24 cellular contexts compared by ENCODE assay signal in the genomic region with DNA sequence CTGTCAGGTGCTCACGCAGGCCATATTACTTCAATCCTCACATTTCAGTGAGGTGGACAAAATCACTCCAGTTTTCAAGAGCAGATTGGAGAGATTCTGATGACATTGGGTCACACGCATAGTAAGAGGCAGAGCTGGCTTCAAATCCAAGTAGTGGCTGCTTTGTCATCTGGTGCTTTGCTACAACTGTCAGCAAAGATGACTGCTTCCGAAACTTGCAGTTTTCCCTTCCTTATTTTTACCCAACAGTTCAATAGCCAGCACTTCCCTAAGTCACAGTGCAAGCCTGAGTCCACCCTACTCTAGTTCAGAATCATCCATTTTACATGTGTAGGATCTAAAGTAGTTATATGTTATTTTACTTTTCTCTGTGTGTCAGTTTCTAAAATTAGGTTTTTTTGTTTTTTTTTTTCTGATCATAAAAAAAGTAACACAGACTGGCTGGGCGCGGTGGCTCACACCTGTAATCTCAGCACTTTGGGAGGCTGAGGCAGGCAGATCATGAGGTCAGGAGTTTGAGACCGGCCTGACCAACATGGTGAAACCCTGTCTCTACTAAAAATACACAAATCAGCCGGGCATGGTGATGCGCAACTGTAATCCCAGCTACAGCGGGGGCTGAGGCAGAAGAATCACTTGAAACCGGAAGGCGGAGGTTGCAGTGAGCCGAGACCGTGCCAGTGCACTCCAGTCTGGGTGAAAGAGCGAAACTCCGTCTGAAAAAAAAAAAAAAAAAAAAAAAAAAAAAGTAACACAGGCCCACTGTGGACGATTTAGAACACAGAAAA. TPM values are rescaled to one million over a fixed set of nuclear protein-coding genes. Genes with fewer than 3 reads are reported as not detected.
DNase-seq lines count a peak whose midpoint lies in the region; ATAC-seq, FAIRE-seq and TF ChIP-seq lines count a peak whose summit lies in the region.
"Had no signal": no experiment of that assay in that cellular context is flagged by ENCODE, and none has a peak within 500 bp of the region (broad histone marks: within the 10 kb centered on the region; RNA-seq: fewer than 3 reads in every experiment).

No MANE protein-coding gene starts in this region.

- DNase-seq in GM18507 (ENCODE audit: extremely low spot score, insufficient read length, low read depth): no peak
- peak; percentile 58 for DNase-seq in pons (ENCODE audit: low spot score)
- DNase-seq in activated T-cell treated with anti-CD3 and anti-CD28 coated beads, Interleukin-2, amount 50 U/mL, for 72 hours: no peak
- no peak for DNase-seq in HK-2 (ENCODE audit: unreplicated experiment)
- no peak for DNase-seq in DMS153 (lab: John Stamatoyannopoulos, UW)
- DNase-seq: activated CD4-positive, CD25-positive, alpha-beta regulatory T cell; activated T-cell treated with anti-CD3 and anti-CD28 coated beads, Interleukin-2, amount 50 U/mL, for 48 hours; COR-L47; heart right ventricle; immature natural killer cell; NCI-H1930; NCI-H510A; SJCRH30; small intestine; stimulated activated CD4-positive, alpha-beta T cell treated with anti-CD3 and anti-CD28 coated beads, Interleukin-4, amount 100 ng/mL, for 4 hours; T-helper 17 cell had no signal

- H3K27me3 Mint-ChIP-seq in activated T-cell treated with anti-CD3 and anti-CD28 coated beads, Interleukin-2, amount 50 U/mL, for 72 hours (ENCODE audit: low read depth): peaks cover 7% of the 10 kb centered on the region

- no peaks in the 10 kb centered on the region for H3K36me3 Mint-ChIP-seq in activated T-cell treated with anti-CD3 and anti-CD28 coated beads, Interleukin-2, amount 50 U/mL, for 72 hours (ENCODE audit: insufficient read depth in 2 of 2)
- H3K36me3 Mint-ChIP-seq: activated naive CD4-positive, alpha-beta T cell treated with anti-CD3 and anti-CD28 coated beads, Interleukin-2, amount 50 U/mL, for 72 hours; immature natural killer cell had no signal

- no peak overlapping the region for H3K9ac ChIP-seq in OCI-LY1 (ENCODE audit: low read length)

- peaks cover 3% of the 10 kb centered on the region; the same call in 1 of the 2 replicates for H3K9me3 ChIP-seq in OCI-LY1 (ENCODE audit: low read length)
- H3K9me3 ChIP-seq: heart right ventricle, SJCRH30, suprapubic skin had no signal

- peak; percentile 81 for FAIRE-seq in GM18507 (lab: Jason Lieb, UNC)
- FAIRE-seq: colon, endometrium, small intestine had no signal

- peaks cover 16% of the 10 kb centered on the region for H3K4me1 Mint-ChIP-seq in activated T-cell treated with anti-CD3 and anti-CD28 coated beads, Interleukin-2, amount 50 U/mL, for 72 hours (ENCODE audit: low read depth)
- H3K4me1 Mint-ChIP-seq: immature natural killer cell had no signal

- peaks cover 20% of the 10 kb centered on the region for H3K4me1 ChIP-seq in OCI-LY1 (ENCODE audit: insufficient read depth, low read length, severe bottlenecking)

- no peaks in the 10 kb centered on the region for H3K27me3 ChIP-seq in OCI-LY1 (ENCODE audit: insufficient read depth, low read length)
- H3K27me3 ChIP-seq: heart right ventricle, SJCRH30, suprapubic skin had no signal

- peak overlapping the region; percentile 39 for H3K4me2 ChIP-seq in OCI-LY1 (ENCODE audit: low read length)

- no peak overlapping the region for H3K27ac Mint-ChIP-seq in activated T-cell treated with anti-CD3 and anti-CD28 coated beads, Interleukin-2, amount 50 U/mL, for 72 hours
- H3K27ac Mint-ChIP-seq: activated naive CD4-positive, alpha-beta T cell treated with anti-CD3 and anti-CD28 coated beads, Interleukin-2, amount 50 U/mL, for 72 hours; immature natural killer cell; T-helper 17 cell had no signal

- peak overlapping the region; percentile 50; the same call in 1 of the 2 replicates for H2AFZ ChIP-seq in OCI-LY1 (ENCODE audit: low read length)

- no peaks in the 10 kb centered on the region for H3K9me3 Mint-ChIP-seq in activated T-cell treated with anti-CD3 and anti-CD28 coated beads, Interleukin-2, amount 50 U/mL, for 72 hours
- H3K9me3 Mint-ChIP-seq: activated naive CD4-positive, alpha-beta T cell treated with anti-CD3 and anti-CD28 coated beads, Interleukin-2, amount 50 U/mL, for 72 hours; immature natural killer cell had no signal

- no peaks in the 10 kb centered on the region for H3F3A ChIP-seq in OCI-LY1 (ENCODE audit: insufficient read depth, low read length)

- no peaks in the 10 kb centered on the region for H3K9me2 ChIP-seq in OCI-LY1 (ENCODE audit: low read depth, low read length)

- H3K4me3 Mint-ChIP-seq in activated T-cell treated with anti-CD3 and anti-CD28 coated beads, Interleukin-2, amount 50 U/mL, for 72 hours: no peak overlapping the region
- H3K4me3 Mint-ChIP-seq: immature natural killer cell, T-helper 17 cell had no signal

- no peaks in the 10 kb centered on the region for H4K20me1 ChIP-seq in OCI-LY1 (ENCODE audit: insufficient read depth, low read length)

- ATAC-seq in HG02610 (IDR thresholded peaks at IDR 0.05; ENCODE audit: unreplicated experiment): peak; percentile 71
- no peak for ATAC-seq in activated T-cell treated with anti-CD3 and anti-CD28 coated beads, Interleukin-2, amount 50 U/mL, for 72 hours (replicated peaks in 1 of 2)
- ATAC-seq in GM21825 (IDR thresholded peaks at IDR 0.05; ENCODE audit: unreplicated experiment): no peak
- ATAC-seq: T-helper 17 cell had no signal

- H3K4me3 ChIP-seq in OCI-LY1 (ENCODE audit: low read depth, low read length, poor library complexity, severe bottlenecking): no peak overlapping the region
- H3K4me3 ChIP-seq: heart right ventricle, SJCRH30, suprapubic skin had no signal

- peak overlapping the region; percentile 40 for H3K27ac ChIP-seq in OCI-LY1 (ENCODE audit: low read depth, low read length, poor library complexity, severe bottlenecking)
- H3K27ac ChIP-seq: SJCRH30, suprapubic skin had no signal

- H3K36me3 ChIP-seq in OCI-LY1 (ENCODE audit: insufficient read depth, low read length): no peaks in the 10 kb centered on the region
- H3K36me3 ChIP-seq: heart right ventricle, SJCRH30, suprapubic skin had no signal

- no peaks in the 10 kb centered on the region for H3K79me2 ChIP-seq in OCI-LY1 (ENCODE audit: insufficient read depth, low read length)

- no peak for TF ChIP-seq CTCF in OCI-LY1 (IDR thresholded peaks at IDR 0.05; ENCODE audit: low read length)

RNA-seq across cellular contexts. Expression of a gene that starts 49.6 kb away (rescaled TPM):
- total RNA-seq in activated T-cell treated with anti-CD3 and anti-CD28 coated beads, Interleukin-2, amount 50 U/mL, for 72 hours: under 1 TPM; 0.23 to 0.26 TPM
- total RNA-seq: myocyte, SJCRH30 had no signal

RNA-seq across cellular contexts. Expression of a gene that starts 56.4 kb away (rescaled TPM):
- 10 to 100 TPM; 27.7 to 36.5 TPM for total RNA-seq in activated T-cell treated with anti-CD3 and anti-CD28 coated beads, Interleukin-2, amount 50 U/mL, for 72 hours
